ENCODE assay signal across 10 cellular contexts in the genomic region with DNA sequence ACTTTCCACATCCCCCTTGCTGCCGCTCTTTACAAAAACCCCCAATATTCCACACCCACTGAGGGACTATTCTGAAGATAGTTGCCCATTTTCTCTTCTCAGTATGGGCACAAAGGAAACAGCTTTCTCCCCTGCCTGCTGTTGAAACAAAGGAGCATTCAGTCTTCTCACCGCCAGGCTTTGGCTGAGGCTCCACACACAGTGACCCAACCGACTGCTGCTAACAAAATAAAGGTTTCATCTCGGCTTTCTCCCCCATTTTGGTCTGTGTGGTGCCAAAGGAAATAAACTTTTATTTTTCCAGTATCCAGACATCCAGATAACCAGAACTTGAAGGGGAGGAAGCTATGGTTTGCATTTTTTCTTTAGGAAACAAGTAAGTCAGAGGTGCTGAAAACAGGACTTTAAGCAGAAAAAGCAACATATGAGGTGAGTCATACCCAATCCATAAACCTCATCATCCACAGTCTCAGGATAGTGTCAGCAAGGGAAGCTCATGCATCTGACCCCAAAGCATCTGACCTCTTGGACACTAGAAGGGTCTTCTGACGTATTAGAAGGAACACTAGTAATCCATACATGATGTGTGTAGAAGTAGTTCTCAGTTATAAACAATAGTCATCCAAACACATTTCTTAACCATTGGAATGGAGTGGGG. TPM values are rescaled to one million over a fixed set of nuclear protein-coding genes. Genes with fewer than 3 reads are reported as not detected.
DNase-seq lines count a peak whose midpoint lies in the region; ATAC-seq and TF ChIP-seq lines count a peak whose summit lies in the region.
"Had no signal": no experiment of that assay in that cellular context is flagged by ENCODE, and none has a peak within 500 bp of the region (broad histone marks: within the 10 kb centered on the region; RNA-seq: fewer than 3 reads in every experiment).

No MANE protein-coding gene starts in this region.

- no peak overlapping the region for H3K4me3 ChIP-seq in SJSA1
- peak overlapping the region; percentile 58 for H3K4me3 ChIP-seq in osteoblast (ENCODE audit: insufficient read depth, low read length)
- H3K4me3 ChIP-seq in colonic mucosa, result no peak overlapping the region

- TF ChIP-seq CTCF in osteoblast (IDR thresholded peaks at IDR 0.05; ENCODE audit: extremely low read depth, low read depth, low read length) (peak; percentile 25), colonic mucosa (IDR thresholded peaks at IDR 0.05) (no peak)

- H3K4me2 ChIP-seq in osteoblast (ENCODE audit: insufficient read depth, low read length), result peak overlapping the region; percentile 90

- no peak for ATAC-seq in GM21528 (IDR thresholded peaks at IDR 0.05; ENCODE audit: low FRiP score, unreplicated experiment)

- H3K27ac ChIP-seq in SJSA1 (peak overlapping the region; percentile 25; the same call in 1 of the 2 replicates), osteoblast (ENCODE audit: low read depth, low read length) (peak overlapping the region; percentile 97), colonic mucosa (no peak overlapping the region)

- H4K20me1 ChIP-seq in osteoblast (ENCODE audit: insufficient read depth, low read length), result peaks cover 21% of the 10 kb centered on the region

- peaks cover 33% of the 10 kb centered on the region for H3K4me1 ChIP-seq in SJSA1 (replicated peaks)
- H3K4me1 ChIP-seq in osteoblast (ENCODE audit: insufficient read depth, low read length), result peaks cover 96% of the 10 kb centered on the region
- H3K4me1 ChIP-seq in colonic mucosa, result no peaks in the 10 kb centered on the region

- no peak overlapping the region for H3K9ac ChIP-seq in colonic mucosa (ENCODE audit: low read depth in 2 of 2, low read length in 2 of 2)

- H3K4me1 Mint-ChIP-seq in activated T-helper 2 cell treated with anti-CD3 and anti-CD28 coated beads, Interferon-gamma antibody, Interleukin-2, Interleukin-4, amounts not matched to agents 10 μg/mL and 5 μg/mL and 100 μg/mL, durations not matched to agents 14 hours and 24 hours and 36 hours (ENCODE audit: low read depth), result peaks cover 4% of the 10 kb centered on the region

- peaks cover 96% of the 10 kb centered on the region for H3K79me2 ChIP-seq in osteoblast (ENCODE audit: insufficient read depth, low read length)

- DNase-seq in AG20443 (ENCODE audit: low spot score) (peak; percentile 54), SJSA1 (ENCODE audit: low read depth in 1 of 2, low spot score in 2 of 2) (peak in 1 of 2 experiments; percentile 54), fibroblast of the conjunctiva (ENCODE audit: low read depth) (peak; percentile 63), osteoblast (ENCODE audit: insufficient read length, low spot score, missing footprints) (peak; percentile 93), colonic mucosa (no peak), GOT3 (lab: John Stamatoyannopoulos, UW) (no peak)
- DNase-seq in activated T-helper 2 cell treated with anti-CD3 and anti-CD28 coated beads, Interferon-gamma antibody, Interleukin-2, Interleukin-4, amounts not matched to agents 10 μg/mL and 5 μg/mL and 100 μg/mL, durations not matched to agents 14 hours and 24 hours and 36 hours (ENCODE audit: low spot score), result no peak
- DNase-seq: activated gamma-delta T cell treated with Interleukin-2 at 50 U/mL for 16 hours, DMS153 had no signal

- H3K9me3 ChIP-seq in SJSA1 (replicated peaks) (no peaks in the 10 kb centered on the region), osteoblast (ENCODE audit: low read depth, low read length) (no peaks in the 10 kb centered on the region), colonic mucosa (no peaks in the 10 kb centered on the region)

- H3K27me3 ChIP-seq in SJSA1 (replicated peaks) (no peaks in the 10 kb centered on the region), osteoblast (ENCODE audit: insufficient read depth, low read length) (no peaks in the 10 kb centered on the region), colonic mucosa (no peaks in the 10 kb centered on the region)

- no peak overlapping the region for H2AFZ ChIP-seq in osteoblast (ENCODE audit: low read length)

- intact Hi-C loops in activated T-helper 2 cell treated with anti-CD3 and anti-CD28 coated beads, Interferon-gamma antibody, Interleukin-2, Interleukin-4, amounts not matched to agents 10 μg/mL and 5 μg/mL and 100 μg/mL, durations not matched to agents 14 hours and 24 hours and 36 hours (cut with micrococcal nuclease), result no loop called here
- intact Hi-C loops in colonic mucosa (cut with DNase I), result no loop called here

- H3K36me3 Mint-ChIP-seq in activated T-helper 2 cell treated with anti-CD3 and anti-CD28 coated beads, Interferon-gamma antibody, Interleukin-2, Interleukin-4, amounts not matched to agents 10 μg/mL and 5 μg/mL and 100 μg/mL, durations not matched to agents 14 hours and 24 hours and 36 hours (ENCODE audit: low read depth), result no peaks in the 10 kb centered on the region

- H3K27me3 Mint-ChIP-seq in activated T-helper 2 cell treated with anti-CD3 and anti-CD28 coated beads, Interferon-gamma antibody, Interleukin-2, Interleukin-4, amounts not matched to agents 10 μg/mL and 5 μg/mL and 100 μg/mL, durations not matched to agents 14 hours and 24 hours and 36 hours (ENCODE audit: low read depth), result peaks cover 63% of the 10 kb centered on the region

- no peaks in the 10 kb centered on the region for H3K9me3 Mint-ChIP-seq in activated T-helper 2 cell treated with anti-CD3 and anti-CD28 coated beads, Interferon-gamma antibody, Interleukin-2, Interleukin-4, amounts not matched to agents 10 μg/mL and 5 μg/mL and 100 μg/mL, durations not matched to agents 14 hours and 24 hours and 36 hours

- H3K4me3 Mint-ChIP-seq in activated T-helper 2 cell treated with anti-CD3 and anti-CD28 coated beads, Interferon-gamma antibody, Interleukin-2, Interleukin-4, amounts not matched to agents 10 μg/mL and 5 μg/mL and 100 μg/mL, durations not matched to agents 14 hours and 24 hours and 36 hours (ENCODE audit: low read depth), result no peak overlapping the region

- H3K36me3 ChIP-seq in SJSA1, result peaks cover 11% of the 10 kb centered on the region
- H3K36me3 ChIP-seq in osteoblast (ENCODE audit: insufficient read depth, low read length), result peaks cover 68% of the 10 kb centered on the region
- no peaks in the 10 kb centered on the region for H3K36me3 ChIP-seq in colonic mucosa

- no peak overlapping the region for H3K27ac Mint-ChIP-seq in activated T-helper 2 cell treated with anti-CD3 and anti-CD28 coated beads, Interferon-gamma antibody, Interleukin-2, Interleukin-4, amounts not matched to agents 10 μg/mL and 5 μg/mL and 100 μg/mL, durations not matched to agents 14 hours and 24 hours and 36 hours

RNA-seq across cellular contexts. Expression of a gene that starts 6.4 kb away (rescaled TPM):
- 21.6 and 39.6 TPM in 2 replicates for total RNA-seq in SJSA1 (2014; rRNA removed; shearing (Covaris generic))
- 174 and 210 TPM in 2 replicates for total RNA-seq in osteoblast
- 0.05 and 0.11 TPM in 2 replicates for total RNA-seq in activated T-helper 2 cell treated with anti-CD3 and anti-CD28 coated beads, Interferon-gamma antibody, Interleukin-2, Interleukin-4, amounts not matched to agents 10 μg/mL and 5 μg/mL and 100 μg/mL, durations not matched to agents 14 hours and 24 hours and 36 hours
- total RNA-seq in colonic mucosa, result 10 to 100 TPM in 1 of 2 donors, 1 to 10 TPM in 1; 3.3 to 13.2 TPM

Comparison
In these comparisons a context has a peak if more than half of its experiments do, and no peak if none do; other contexts are left out.
1. DNase-seq: peak in AG20443 (single experiment), fibroblast of the conjunctiva (single experiment) and osteoblast (single experiment); none in activated T-helper 2 cell treated with anti-CD3 and anti-CD28 coated beads, Interferon-gamma antibody, Interleukin-2, Interleukin-4, amounts not matched to agents 10 μg/mL and 5 μg/mL and 100 μg/mL, durations not matched to agents 14 hours and 24 hours and 36 hours (single experiment), colonic mucosa (single experiment) and GOT3 (single experiment).